ENCODE assay signal across 6 cellular contexts in the genomic region with DNA sequence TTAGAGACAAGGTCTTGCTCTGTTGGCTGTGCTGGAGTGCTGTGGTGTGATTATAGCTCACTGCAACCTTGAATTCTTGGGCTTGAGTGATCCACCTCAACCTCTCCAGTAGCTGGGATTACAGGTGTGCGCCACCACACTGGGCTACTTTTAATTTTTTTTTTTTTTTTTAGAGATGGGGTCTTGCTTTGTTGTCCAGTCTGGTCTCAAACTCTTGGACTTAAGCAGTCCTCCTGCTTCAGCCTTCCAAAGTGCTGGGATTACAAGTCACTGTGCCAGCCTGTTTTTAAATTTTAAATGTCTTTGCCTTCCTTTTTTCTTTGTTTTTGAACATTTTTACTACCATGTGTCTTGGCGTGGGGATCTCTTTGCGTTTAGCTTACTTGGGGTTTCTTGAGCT.
"Had no signal": no experiment of that assay in that cellular context is flagged by ENCODE, and none has a peak within 500 bp of the region (broad histone marks: within the 10 kb centered on the region; RNA-seq: fewer than 3 reads in every experiment).

No MANE protein-coding gene starts in this region.

- H3K27ac ChIP-seq: KMS-11 had no signal

- ATAC-seq: GM23338, HCT116 had no signal

- H3K4me2 ChIP-seq: GM23338, KMS-11 had no signal

- H3K4me3 ChIP-seq: GM23338, HAP-1 had no signal

- H3K9me3 ChIP-seq: HAP-1 had no signal

- H2AFZ ChIP-seq: GM23338 had no signal

- H3K9ac ChIP-seq: KMS-11 had no signal

- DNase-seq: IMR-90, KBM-7 had no signal

- H3K36me3 ChIP-seq: HAP-1 had no signal

- H3K4me3 Mint-ChIP-seq: GM23338 had no signal

- H3K27ac Mint-ChIP-seq: GM23338 had no signal
